In the genomic region with DNA sequence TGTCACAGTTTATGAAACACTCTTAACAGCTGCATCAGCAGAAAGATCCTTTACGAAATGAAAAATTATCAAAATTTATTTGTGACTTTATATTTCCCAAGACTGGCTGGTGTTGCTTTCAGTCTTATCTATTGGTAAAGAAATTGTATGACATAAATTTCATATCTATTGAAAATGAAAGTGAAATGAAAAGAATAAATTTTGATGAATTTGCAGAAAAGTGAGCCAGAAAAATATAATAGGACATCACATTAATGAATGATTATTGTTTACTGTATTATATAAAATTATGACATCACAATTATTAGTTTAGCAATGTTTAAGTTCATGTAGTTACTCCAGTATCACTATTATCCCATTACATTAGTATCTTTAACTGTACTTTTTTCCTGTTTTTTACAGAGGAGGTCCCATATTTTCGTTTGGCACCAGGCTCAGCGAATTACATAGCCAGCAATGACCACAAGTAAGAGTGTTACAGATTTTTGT, we compare ENCODE assay signal across 18 cellular contexts. TPM values are rescaled to one million over a fixed set of nuclear protein-coding genes. Genes with fewer than 3 reads are reported as not detected.
DNase-seq lines count a peak whose midpoint lies in the region; ATAC-seq, FAIRE-seq and TF ChIP-seq lines count a peak whose summit lies in the region.
"Had no signal": no experiment of that assay in that cellular context is flagged by ENCODE, and none has a peak within 500 bp of the region (broad histone marks: within the 10 kb centered on the region; RNA-seq: fewer than 3 reads in every experiment).

No MANE protein-coding gene starts in this region.

- no peak overlapping the region for H3K4me2 ChIP-seq in Loucy (ENCODE audit: low read depth, low read length, poor library complexity, severe bottlenecking)
- H3K4me2 ChIP-seq: GM23338 had no signal

- peaks cover 0 to 1% (median 0%) of the 10 kb centered on the region in 11 donors for H3K9me3 Mint-ChIP-seq in naive thymus-derived CD4-positive, alpha-beta T cell
- H3K9me3 Mint-ChIP-seq: CD4-positive, alpha-beta memory T cell; GM23338 had no signal

- intact Hi-C loops in naive thymus-derived CD4-positive, alpha-beta T cell (cut with micrococcal nuclease): no loop called here

- peak overlapping the region; percentile 94 for H2AFZ ChIP-seq in ACC112 (ENCODE audit: low read length, unreplicated experiment)
- peak overlapping the region; percentile 25; the same call in 1 of the 2 replicates for H2AFZ ChIP-seq in Loucy (ENCODE audit: low read length)
- H2AFZ ChIP-seq: GM23338 had no signal

- no peak for ATAC-seq in T-helper 17 cell
- no peak for ATAC-seq in naive thymus-derived CD4-positive, alpha-beta T cell
- no peak for ATAC-seq in left lobe of liver
- ATAC-seq: GM23338 had no signal

- no peak for DNase-seq in T-helper 17 cell
- DNase-seq in frontal cortex (ENCODE audit: low spot score in 2 of 2): no peak
- DNase-seq in globus pallidus (ENCODE audit: low spot score): no peak
- DNase-seq in naive thymus-derived CD4-positive, alpha-beta T cell: no peak
- no peak for DNase-seq in left lobe of liver (ENCODE audit: low spot score)
- DNase-seq: CD4-positive, alpha-beta memory T cell; COR-L47; DMS153; DMS79 treated with DMSO at 0.1 percent for 48 hours; EL; H7 had no signal

- H3K36me3 ChIP-seq in ACC112 (ENCODE audit: insufficient read depth, low read length) (no peaks in the 10 kb centered on the region), Loucy (ENCODE audit: insufficient read depth, low read length) (no peaks in the 10 kb centered on the region)
- no peaks in the 10 kb centered on the region for H3K36me3 ChIP-seq in naive thymus-derived CD4-positive, alpha-beta T cell (ENCODE audit: control insufficient read depth in 2 of 3, insufficient read depth in 3 of 3, low read length in 3 of 3)

- H3K79me2 ChIP-seq in ACC112 (ENCODE audit: control insufficient read depth, insufficient read depth, low read length, unreplicated experiment): no peaks in the 10 kb centered on the region
- no peaks in the 10 kb centered on the region for H3K79me2 ChIP-seq in Loucy (ENCODE audit: insufficient read depth, low read length)

- peaks cover 10% of the 10 kb centered on the region for H3K4me1 ChIP-seq in ACC112 (ENCODE audit: control insufficient read depth, insufficient read depth, low read length, unreplicated experiment)
- peaks cover 4% of the 10 kb centered on the region for H3K4me1 ChIP-seq in Loucy (ENCODE audit: insufficient read depth, low read length, poor library complexity, severe bottlenecking)
- H3K4me1 ChIP-seq in naive thymus-derived CD4-positive, alpha-beta T cell (ENCODE audit: control insufficient read depth in 2 of 2, insufficient read depth in 2 of 2, low read length in 2 of 2): no peaks in the 10 kb centered on the region

- H3K9me2 ChIP-seq in Loucy (replicated peaks; ENCODE audit: low read depth, low read length): no peaks in the 10 kb centered on the region

- CTCF ChIA-PET in naive thymus-derived CD4-positive, alpha-beta T cell (lab: Charles Lee): no interaction called here

- no peak overlapping the region for H3K27ac ChIP-seq in ACC112 (ENCODE audit: low read depth, low read length)
- no peak overlapping the region for H3K27ac ChIP-seq in naive thymus-derived CD4-positive, alpha-beta T cell (ENCODE audit: low read depth, low read length)
- H3K27ac ChIP-seq: C4-2B had no signal

- H3K36me3 Mint-ChIP-seq in T-helper 17 cell (ENCODE audit: low read depth): peaks cover 2% of the 10 kb centered on the region
- H3K36me3 Mint-ChIP-seq in naive thymus-derived CD4-positive, alpha-beta T cell: no peaks in the 10 kb centered on the region
- H3K36me3 Mint-ChIP-seq: CD4-positive, alpha-beta memory T cell had no signal

- POLR2A ChIA-PET in naive thymus-derived CD4-positive, alpha-beta T cell (lab: Charles Lee): no interaction called here

- peak overlapping the region; percentile 16 for H3K27ac Mint-ChIP-seq in T-helper 17 cell
- no peak overlapping the region for H3K27ac Mint-ChIP-seq in naive thymus-derived CD4-positive, alpha-beta T cell
- H3K27ac Mint-ChIP-seq: B cell; CD4-positive, alpha-beta memory T cell; GM23338 had no signal

- H3K27me3 Mint-ChIP-seq in T-helper 17 cell: peaks cover 7% of the 10 kb centered on the region
- H3K27me3 Mint-ChIP-seq in naive thymus-derived CD4-positive, alpha-beta T cell: peaks cover 0 to 4% (median 0%) of the 10 kb centered on the region in 5 donors
- H3K27me3 Mint-ChIP-seq: B cell; CD4-positive, alpha-beta memory T cell had no signal

- H3K9ac ChIP-seq in Loucy (ENCODE audit: low read depth, low read length, poor library complexity, severe bottlenecking): no peak overlapping the region

- peak overlapping the region; percentile 48 for H3K4me3 ChIP-seq in ACC112 (ENCODE audit: low read depth, low read length)
- H3K4me3 ChIP-seq in Loucy (ENCODE audit: low read length, poor library complexity, severe bottlenecking): no peak overlapping the region
- no peak overlapping the region for H3K4me3 ChIP-seq in naive thymus-derived CD4-positive, alpha-beta T cell (ENCODE audit: low read length)
- H3K4me3 ChIP-seq: GM23338 had no signal

- peak; percentile 17 for FAIRE-seq in frontal cortex (lab: Jason Lieb, UNC)
- FAIRE-seq: D721Med, GM12891 had no signal

- H3K27me3 ChIP-seq in ACC112 (ENCODE audit: insufficient read depth, low read length): no peaks in the 10 kb centered on the region
- no peaks in the 10 kb centered on the region for H3K27me3 ChIP-seq in Loucy (ENCODE audit: insufficient read depth, low read length, poor library complexity, severe bottlenecking)
- no peaks in the 10 kb centered on the region for H3K27me3 ChIP-seq in naive thymus-derived CD4-positive, alpha-beta T cell (ENCODE audit: control insufficient read depth in 2 of 2, insufficient read depth in 2 of 2, low read length in 2 of 2)

- H4K20me1 ChIP-seq in Loucy (ENCODE audit: insufficient read depth, low read length, poor library complexity, severe bottlenecking): no peaks in the 10 kb centered on the region

- no peaks in the 10 kb centered on the region for H3K9me3 ChIP-seq in Loucy (ENCODE audit: insufficient read depth, low read depth, low read length)
- H3K9me3 ChIP-seq in T-helper 17 cell (ENCODE audit: control insufficient read depth, low read length, poor library complexity, severe bottlenecking): no peaks in the 10 kb centered on the region
- no peaks in the 10 kb centered on the region for H3K9me3 ChIP-seq in naive thymus-derived CD4-positive, alpha-beta T cell (ENCODE audit: control insufficient read depth in 2 of 3, low read length in 3 of 3)

- peaks cover 5% of the 10 kb centered on the region for H3K4me1 Mint-ChIP-seq in T-helper 17 cell
- H3K4me1 Mint-ChIP-seq in naive thymus-derived CD4-positive, alpha-beta T cell: peaks cover 0 to 9% (median 0%) of the 10 kb centered on the region in 7 donors
- H3K4me1 Mint-ChIP-seq: B cell; CD4-positive, alpha-beta memory T cell had no signal

- TF ChIP-seq CTCF in Loucy (conservative IDR thresholded peaks at IDR 0.05; ENCODE audit: low read length): no peak

- H3F3A ChIP-seq in Loucy (ENCODE audit: low read depth): no peaks in the 10 kb centered on the region

- no peak overlapping the region for H3K4me3 Mint-ChIP-seq in T-helper 17 cell
- no peak overlapping the region for H3K4me3 Mint-ChIP-seq in naive thymus-derived CD4-positive, alpha-beta T cell
- H3K4me3 Mint-ChIP-seq: B cell; CD4-positive, alpha-beta memory T cell; GM23338 had no signal

RNA-seq across cellular contexts. Expression of a gene that starts 13.2 kb away (rescaled TPM):
- total RNA-seq in T-helper 17 cell (10 to 100 TPM; 49.7 to 58.8 TPM), frontal cortex (139 TPM), left lobe of liver (15.8 TPM)
- total RNA-seq in naive thymus-derived CD4-positive, alpha-beta T cell: 10 to 100 TPM; 53.1 to 80.9 (median 58.9) TPM
- 10 to 100 TPM; 22.9 to 26.7 TPM for polyA plus RNA-seq in naive thymus-derived CD4-positive, alpha-beta T cell

RNA-seq across cellular contexts. Expression of a gene that starts 36.5 kb away (rescaled TPM):
- total RNA-seq in T-helper 17 cell (1 to 10 TPM; 1.8 to 2.6 TPM), frontal cortex (9.0 TPM), left lobe of liver (12.1 TPM)
- total RNA-seq in naive thymus-derived CD4-positive, alpha-beta T cell: 1 to 10 TPM; 1.9 to 8.5 (median 4.5) TPM
- polyA plus RNA-seq in naive thymus-derived CD4-positive, alpha-beta T cell: 10 to 100 TPM in 1 of 2 donors, 1 to 10 TPM in 1; 5.0 to 10.6 TPM
